In genomic region chr5:150759334-150759583, GRCh38 we compare ENCODE assay signal across 2 cellular contexts.
TF ChIP-seq lines count a peak whose summit lies in the region.

No MANE protein-coding gene starts in this region.

TF ChIP-seq in SK-N-SH, 30 proteins besides CTCF, POLR2A, EP300 and RAD21 (continued from another document):
- TF ChIP-seq SIN3A (IDR thresholded peaks at IDR 0.05; ENCODE audit: borderline replicate concordance, low read depth, low read length) (no peak), YY1 (IDR thresholded peaks at IDR 0.05; ENCODE audit: low read depth) (no peak), TCF12 (IDR thresholded peaks at IDR 0.05) (no peak), ELF1 (IDR thresholded peaks at IDR 0.05) (no peak), PBX3 (IDR thresholded peaks at IDR 0.05) (no peak)
TF ChIP-seq in SK-N-SH: peak in this region for 0.

TF ChIP-seq in SK-N-SH treated with all-trans-retinoic acid at 6 μM for 48 hours, 23 proteins besides CTCF, POLR2A, EP300 and RAD21 (continued from another document):
- TF ChIP-seq PATZ1 (CRISPR knock-in tag; IDR thresholded peaks at IDR 0.05; ENCODE audit: borderline replicate concordance): no peak
- no peak for TF ChIP-seq ISL1 (CRISPR knock-in tag; IDR thresholded peaks at IDR 0.05)
- TF ChIP-seq ZNF70 (CRISPR knock-in tag; IDR thresholded peaks at IDR 0.05): no peak
- TF ChIP-seq CSDC2 (CRISPR knock-in tag; IDR thresholded peaks at IDR 0.05): no peak
- no peak for TF ChIP-seq PPARA (CRISPR knock-in tag; IDR thresholded peaks at IDR 0.05; ENCODE audit: borderline replicate concordance)
- no peak for TF ChIP-seq TSHZ2 (CRISPR knock-in tag; IDR thresholded peaks at IDR 0.05)
- no peak for TF ChIP-seq ARNTL (CRISPR knock-in tag; IDR thresholded peaks at IDR 0.05; ENCODE audit: borderline replicate concordance, low read depth)
- TF ChIP-seq ZFP3 (CRISPR knock-in tag; IDR thresholded peaks at IDR 0.05): no peak
- TF ChIP-seq CREB5 (CRISPR knock-in tag; IDR thresholded peaks at IDR 0.05; ENCODE audit: low read depth): no peak
- no peak for TF ChIP-seq BACH2 (CRISPR knock-in tag; IDR thresholded peaks at IDR 0.05; ENCODE audit: borderline replicate concordance)
- TF ChIP-seq SNAI2 (CRISPR knock-in tag; IDR thresholded peaks at IDR 0.05): no peak
- no peak for TF ChIP-seq OSR1 (CRISPR knock-in tag; IDR thresholded peaks at IDR 0.05)
- no peak for TF ChIP-seq CSRNP3 (CRISPR knock-in tag; IDR thresholded peaks at IDR 0.05)
- TF ChIP-seq TCF4 (CRISPR knock-in tag; IDR thresholded peaks at IDR 0.05; ENCODE audit: borderline replicate concordance): no peak
- TF ChIP-seq ESRRG (CRISPR knock-in tag; IDR thresholded peaks at IDR 0.05): no peak
- no peak for TF ChIP-seq TOX (CRISPR knock-in tag; IDR thresholded peaks at IDR 0.05; ENCODE audit: borderline replicate concordance)
- no peak for TF ChIP-seq GLIS3 (CRISPR knock-in tag; IDR thresholded peaks at IDR 0.05)
